In the genomic region with DNA sequence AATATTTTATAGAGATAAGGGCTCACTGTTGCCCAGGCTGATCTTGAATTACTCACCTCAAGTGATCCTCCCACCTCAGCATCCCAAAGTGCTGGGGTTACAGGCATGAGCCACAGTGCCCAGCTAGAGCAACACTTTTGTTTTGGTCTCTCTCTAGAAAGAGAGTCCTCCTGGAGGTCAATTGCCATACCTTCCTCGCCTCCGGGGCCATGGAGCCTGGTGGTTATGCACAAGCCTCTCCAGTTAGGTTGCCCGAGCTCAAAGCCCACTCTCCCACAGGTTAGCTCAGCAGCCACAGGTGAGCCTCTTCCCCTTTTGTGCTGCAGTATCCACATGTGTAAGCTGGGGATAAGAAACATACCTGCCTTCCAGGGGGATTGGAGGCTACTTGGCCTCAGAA, we compare ENCODE assay signal across 31 cellular contexts. TPM values are rescaled to one million over a fixed set of nuclear protein-coding genes. Genes with fewer than 3 reads are reported as not detected.
DNase-seq lines count a peak whose midpoint lies in the region; ATAC-seq and TF ChIP-seq lines count a peak whose summit lies in the region.
"Had no signal": no experiment of that assay in that cellular context is flagged by ENCODE, and none has a peak within 500 bp of the region (broad histone marks: within the 10 kb centered on the region; RNA-seq: fewer than 3 reads in every experiment).

No MANE protein-coding gene starts in this region.

- no peak for TF ChIP-seq POLR2A in heart left ventricle (IDR thresholded peaks at IDR 0.05)

- H3K4me1 ChIP-seq in right atrium auricular region = no peaks in the 10 kb centered on the region
- H3K4me1 ChIP-seq in left ventricle myocardium inferior = peaks cover 23% of the 10 kb centered on the region
- H3K4me1 ChIP-seq in heart left ventricle = peaks cover 0 to 16% (median 0%) of the 10 kb centered on the region in 12 donors
- H3K4me1 ChIP-seq: A549, BE2C, Caco-2 had no signal

- no peak overlapping the region for H3K4me3 ChIP-seq in right atrium auricular region
- H3K4me3 ChIP-seq in left ventricle myocardium inferior = no peak overlapping the region
- H3K4me3 ChIP-seq in heart left ventricle = no peak overlapping the region
- H3K4me3 ChIP-seq: A549; BLaER1; BLaER1 treated with 17β-estradiol and CSF1 and Interleukin-3, amounts not matched to agents 10 nM and 100 nM had no signal

- DNase-seq in Right ventricle myocardium inferior (ENCODE audit: missing footprints) = peak; percentile 53
- no peak for DNase-seq in left ventricle myocardium superior
- DNase-seq in Right ventricle myocardium superior = peak; percentile 20
- DNase-seq in right atrium auricular region (ENCODE audit: low spot score) = no peak
- DNase-seq in left ventricle myocardium inferior = no peak
- DNase-seq in heart left ventricle = no peak
- DNase-seq: 8988T; ACHN; AML-193; BE2C; C1 segment of cervical spinal cord; Caco-2; Calu3; CD4-positive, alpha-beta memory T cell; CD4-positive, alpha-beta T cell; CD4-positive, CD25-positive, alpha-beta regulatory T cell; CD8-positive, alpha-beta memory T cell; CD8-positive, alpha-beta T cell; COR-L47; DMS 273 treated with DMSO at 0.1 percent for 48 hours; DMS153; DMS53; DMS79; DMS79 treated with DMSO at 0.1 percent for 48 hours; DND-41; EL had no signal

- H3K36me3 ChIP-seq in right atrium auricular region (no peaks in the 10 kb centered on the region), left ventricle myocardium inferior (no peaks in the 10 kb centered on the region), heart left ventricle (no peaks in the 10 kb centered on the region)
- H3K36me3 ChIP-seq: BE2C; BLaER1; BLaER1 treated with 17β-estradiol and CSF1 and Interleukin-3, amounts not matched to agents 10 nM and 100 nM had no signal

- H3K27me3 ChIP-seq in right atrium auricular region (no peaks in the 10 kb centered on the region), left ventricle myocardium inferior (ENCODE audit: low read depth) (peaks cover 39% of the 10 kb centered on the region), heart left ventricle (peaks cover 0 to 21% (median 0%) of the 10 kb centered on the region in 9 donors)
- H3K27me3 ChIP-seq: BE2C; BLaER1; BLaER1 treated with 17β-estradiol and CSF1 and Interleukin-3, amounts not matched to agents 10 nM and 100 nM had no signal

- intact Hi-C loops in Right ventricle myocardium inferior (cut with DNase I) = no loop called here
- intact Hi-C loops in left ventricle myocardium superior (cut with micrococcal nuclease) = no loop called here
- intact Hi-C loops in Right ventricle myocardium superior (cut with DNase I) = no loop called here
- intact Hi-C loops in left ventricle myocardium inferior (cut with micrococcal nuclease) = no loop called here
- intact Hi-C loops in heart left ventricle (cut with DNase I) = no loop called here

- 73 to 93% (median 88%) methylated on average over 3 of the region's 3 CpGs for WGBS in heart left ventricle, 4 donors

- no peak overlapping the region for H3K27ac ChIP-seq in right atrium auricular region
- peak overlapping the region; percentile 44 for H3K27ac ChIP-seq in left ventricle myocardium inferior (replicated peaks)
- no peak overlapping the region for H3K27ac ChIP-seq in heart left ventricle
- H3K27ac ChIP-seq: 22Rv1; A549; BLaER1; BLaER1 treated with 17β-estradiol and CSF1 and Interleukin-3, amounts not matched to agents 10 nM and 100 nM; C4-2B had no signal

- ATAC-seq in Right ventricle myocardium inferior (no peak), left ventricle myocardium superior (no peak), Right ventricle myocardium superior (ENCODE audit: poor library complexity) (no peak), heart left ventricle (no peak)
- ATAC-seq: A549; CD8-positive, alpha-beta T cell had no signal

- H3K9me3 ChIP-seq in right atrium auricular region (peaks cover 0 to 13% of the 10 kb centered on the region in 2 donors), left ventricle myocardium inferior (replicated peaks) (peaks cover 12% of the 10 kb centered on the region), heart left ventricle (peaks cover 0 to 14% (median 0%) of the 10 kb centered on the region in 12 donors)

- TF ChIP-seq CTCF in right atrium auricular region (IDR thresholded peaks at IDR 0.05) (no peak), left ventricle myocardium inferior (IDR thresholded peaks at IDR 0.05; ENCODE audit: borderline replicate concordance) (no peak), heart left ventricle (IDR thresholded peaks at IDR 0.05) (no peak)

RNA-seq across cellular contexts. Expression of gene MAN2B2, which starts 24.2 kb away (rescaled TPM):
- total RNA-seq in Right ventricle myocardium inferior (17.8 TPM), left ventricle myocardium superior (17.7 TPM), Right ventricle myocardium superior (17.3 TPM), right atrium auricular region (10 to 100 TPM; 23.7 to 25.5 TPM), left ventricle myocardium inferior (18.5 TPM), heart left ventricle (10 to 100 TPM; 12.9 to 33.6 (median 21.8) TPM)
- 10 to 100 TPM in 1 of 2 donors, 1 to 10 TPM in 1; 4.4 to 14.0 TPM for polyA plus RNA-seq in heart left ventricle

Comparison
In these comparisons a context has a peak if more than half of its experiments do, and no peak if none do; other contexts are left out.
1. DNase-seq: peak in Right ventricle myocardium inferior (single experiment) and Right ventricle myocardium superior (single experiment); none in left ventricle myocardium superior (single experiment), right atrium auricular region (single experiment), left ventricle myocardium inferior (single experiment) and heart left ventricle (0 of 5).